In genomic region chr7:103344453-103345149, GRCh38 we compare ENCODE assay signal across 8 cellular contexts. TPM values are rescaled to one million over a fixed set of nuclear protein-coding genes. Genes with fewer than 3 reads are reported as not detected.
DNase-seq lines count a peak whose midpoint lies in the region; ATAC-seq, FAIRE-seq and TF ChIP-seq lines count a peak whose summit lies in the region.

Gene DNAJC2 (minus strand): TSS chr7:103344767. CDS start chr7:103344622, 145 bp downstream.

- peak within 1 kb of the TSS; percentile 83 for H3K9ac ChIP-seq in MM.1S (ENCODE audit: low read length)
- peak within 1 kb of the TSS; percentile 79 for H3K9ac ChIP-seq in neural progenitor cell
- peak within 1 kb of the TSS; percentile 81 to 87 for H3K9ac ChIP-seq in stomach smooth muscle (ENCODE audit: low read length in 2 of 2)

- H3K4me3 Mint-ChIP-seq in neural progenitor cell, result peak within 1 kb of the TSS; percentile 99

- H3K27ac Mint-ChIP-seq in neural progenitor cell, result peak within 1 kb of the TSS; percentile 96

- TF ChIP-seq CTCF in MM.1S (IDR thresholded peaks at IDR 0.05; ENCODE audit: low read length), result no peak
- TF ChIP-seq CTCF in foreskin keratinocyte (conservative IDR thresholded peaks at IDR 0.05), result no peak
- TF ChIP-seq CTCF in neural progenitor cell (IDR thresholded peaks at IDR 0.05), result no peak

- H3K27ac ChIP-seq in MM.1S (ENCODE audit: low read length) (peak within 1 kb of the TSS; percentile 59; the same call in 1 of the 2 replicates), foreskin keratinocyte (peak within 1 kb of the TSS; percentile 67), neural progenitor cell (peak within 1 kb of the TSS; percentile 53), stomach smooth muscle (ENCODE audit: low read length) (peak within 1 kb of the TSS; percentile 74)

- peaks cover 5% of the 10 kb centered on the region; the same call in 1 of the 2 replicates for H3K36me3 ChIP-seq in MM.1S (replicated peaks; ENCODE audit: insufficient read depth, low read length)
- peaks cover 6% of the 10 kb centered on the region for H3K36me3 ChIP-seq in neural progenitor cell
- H3K36me3 ChIP-seq in stomach smooth muscle (ENCODE audit: control insufficient read depth in 2 of 2, insufficient read depth in 2 of 2, low read length in 2 of 2), result peaks cover 0 to 16% of the 10 kb centered on the region in 2 donors

- H3K27me3 ChIP-seq in MM.1S (replicated peaks; ENCODE audit: insufficient read depth, low read length) (no peaks in the 10 kb centered on the region), foreskin keratinocyte (no peaks in the 10 kb centered on the region), neural progenitor cell (no peaks in the 10 kb centered on the region), stomach smooth muscle (ENCODE audit: control insufficient read depth in 1 of 2, insufficient read depth in 2 of 2, low read length in 2 of 2) (no peaks in the 10 kb centered on the region)

- H3K9me2 ChIP-seq in MM.1S (replicated peaks; ENCODE audit: insufficient read depth, low read length), result no peaks in the 10 kb centered on the region

- H3K79me2 ChIP-seq in MM.1S (ENCODE audit: low read length) (peaks cover 77% of the 10 kb centered on the region), neural progenitor cell (ENCODE audit: low read depth) (peaks cover 70% of the 10 kb centered on the region)

- DNase-seq in HCEC 1CT (peak; percentile 94), MM.1S (peak; percentile 92), SIG-M5 treated with dmso at 0.1 percent for 504 hours (lab: John Stamatoyannopoulos, UW; ENCODE audit: unreplicated experiment) (peak; percentile 94), activated gamma-delta T cell treated with Interleukin-2 at 50 U/mL for 16 hours (peak; percentile 82), foreskin keratinocyte (peak; percentile 65 to 82), neural progenitor cell (ENCODE audit: low spot score) (peak; percentile 95)

- H3K4me1 ChIP-seq in MM.1S (ENCODE audit: low read length) (peaks cover 22% of the 10 kb centered on the region), foreskin keratinocyte (peaks cover 12% of the 10 kb centered on the region), neural progenitor cell (peaks cover 22% of the 10 kb centered on the region), stomach smooth muscle (ENCODE audit: control insufficient read depth, insufficient read depth, low read length) (peaks cover 9% of the 10 kb centered on the region)

- H2AFZ ChIP-seq in MM.1S (ENCODE audit: low read length) (peak within 1 kb of the TSS; percentile 94), neural progenitor cell (replicated peaks) (peak within 1 kb of the TSS; percentile 100)

- FAIRE-seq in G401.6 (lab: Jason Lieb, UNC), result peak; percentile 37

- H4K20me1 ChIP-seq in MM.1S (ENCODE audit: insufficient read depth, low read length) (no peaks in the 10 kb centered on the region), neural progenitor cell (ENCODE audit: low read depth) (peaks cover 15% of the 10 kb centered on the region)

- no peaks in the 10 kb centered on the region for H3K9me3 ChIP-seq in MM.1S (replicated peaks; ENCODE audit: insufficient read depth, low read length)
- no peaks in the 10 kb centered on the region for H3K9me3 ChIP-seq in neural progenitor cell (ENCODE audit: low read depth)
- no peaks in the 10 kb centered on the region for H3K9me3 ChIP-seq in stomach smooth muscle (ENCODE audit: control insufficient read depth in 2 of 2, low read length in 2 of 2)

- H3K4me1 Mint-ChIP-seq in neural progenitor cell, result peaks cover 21% of the 10 kb centered on the region

- peak; percentile 88 for ATAC-seq in foreskin keratinocyte

- peaks cover 35% of the 10 kb centered on the region for H3F3A ChIP-seq in MM.1S (ENCODE audit: insufficient read depth, low read length)
- H3F3A ChIP-seq in neural progenitor cell (ENCODE audit: low read depth), result peaks cover 4% of the 10 kb centered on the region

- H3K4me3 ChIP-seq in MM.1S (ENCODE audit: low read length) (peak within 1 kb of the TSS; percentile 97), neural progenitor cell (peak within 1 kb of the TSS; percentile 86), stomach smooth muscle (ENCODE audit: low read length in 2 of 2) (peak within 1 kb of the TSS; percentile 69 to 90)

- no peaks in the 10 kb centered on the region for H3K9me3 Mint-ChIP-seq in neural progenitor cell

- H3K36me3 Mint-ChIP-seq in neural progenitor cell, result peaks cover 15% of the 10 kb centered on the region

- H3K4me2 ChIP-seq in MM.1S (ENCODE audit: low read depth, low read length) (peak within 1 kb of the TSS; percentile 99), neural progenitor cell (peak within 1 kb of the TSS; percentile 96)

- no peaks in the 10 kb centered on the region for H3K27me3 Mint-ChIP-seq in neural progenitor cell (ENCODE audit: insufficient read depth, low read depth)

RNA-seq across cellular contexts. Expression of gene DNAJC2, which starts in this region (rescaled TPM):
- total RNA-seq in foreskin keratinocyte, result 27.7 and 32.2 TPM in 2 replicates
- polyA plus RNA-seq in foreskin keratinocyte, result 17.2 and 22.0 TPM in 2 replicates
- 27.2 and 41.0 TPM in 2 replicates for total RNA-seq in neural progenitor cell (ENCODE audit: low replicate concordance)

Comparison
In these comparisons a context has a peak if more than half of its experiments do, and no peak if none do; other contexts are left out.
1. Peak in every context shown above with its lines: DNase-seq, ATAC-seq, H3K4me3 ChIP-seq and H3K27ac ChIP-seq.